In genomic region chr15:77074350-77074749, GRCh38 we compare ENCODE assay signal across 1 cellular context.
TF ChIP-seq lines count a peak whose summit lies in the region.

No MANE protein-coding gene starts in this region.

TF ChIP-seq in H1, 55 proteins besides CTCF, POLR2A, EP300 and RAD21:
- TF ChIP-seq EGR1 (IDR thresholded peaks at IDR 0.05; ENCODE audit: borderline replicate concordance, low read depth, low read length) (no peak), CHD2 (IDR thresholded peaks at IDR 0.05; ENCODE audit: low read length) (no peak), KDM1A (IDR thresholded peaks at IDR 0.05; ENCODE audit: borderline replicate concordance, low read length) (no peak), ZNF274 (IDR thresholded peaks at IDR 0.05; ENCODE audit: borderline replicate concordance, extremely low read depth, low read length) (no peak), SIN3A (conservative IDR thresholded peaks at IDR 0.05 in 1 of 2, IDR thresholded peaks at IDR 0.05 in 1 of 2; ENCODE audit: low read depth in 1 of 2, low read length in 2 of 2) (no peak), TEAD4 (IDR thresholded peaks at IDR 0.05; ENCODE audit: low read depth, low read length) (no peak), MAFK (IDR thresholded peaks at IDR 0.05; ENCODE audit: low read depth, low read length) (no peak), CTBP2 (IDR thresholded peaks at IDR 0.05; ENCODE audit: borderline replicate concordance, insufficient read depth, insufficient read length, low read length) (no peak), RFX5 (IDR thresholded peaks at IDR 0.05; ENCODE audit: borderline replicate concordance, low read depth, low read length) (no peak), POLR2AphosphoS5 (IDR thresholded peaks at IDR 0.05; ENCODE audit: low read depth, low read length) (no peak), CHD7 (IDR thresholded peaks at IDR 0.05; ENCODE audit: insufficient replicate concordance, low read length) (no peak), PHF8 (conservative IDR thresholded peaks at IDR 0.05; ENCODE audit: low read depth, low read length) (no peak), JUND (IDR thresholded peaks at IDR 0.05; ENCODE audit: low read length) (no peak), NRF1 (IDR thresholded peaks at IDR 0.05; ENCODE audit: low read depth, low read length) (no peak), YY1 (IDR thresholded peaks at IDR 0.05; ENCODE audit: low read depth, low read length) (no peak), GABPA (IDR thresholded peaks at IDR 0.05; ENCODE audit: borderline replicate concordance, insufficient read depth, low read length) (no peak), CBX5 (IDR thresholded peaks at IDR 0.05; ENCODE audit: low read depth, low read length) (no peak)
